Comparison of ENCODE assay signal across 1 cellular context in the genomic region with DNA sequence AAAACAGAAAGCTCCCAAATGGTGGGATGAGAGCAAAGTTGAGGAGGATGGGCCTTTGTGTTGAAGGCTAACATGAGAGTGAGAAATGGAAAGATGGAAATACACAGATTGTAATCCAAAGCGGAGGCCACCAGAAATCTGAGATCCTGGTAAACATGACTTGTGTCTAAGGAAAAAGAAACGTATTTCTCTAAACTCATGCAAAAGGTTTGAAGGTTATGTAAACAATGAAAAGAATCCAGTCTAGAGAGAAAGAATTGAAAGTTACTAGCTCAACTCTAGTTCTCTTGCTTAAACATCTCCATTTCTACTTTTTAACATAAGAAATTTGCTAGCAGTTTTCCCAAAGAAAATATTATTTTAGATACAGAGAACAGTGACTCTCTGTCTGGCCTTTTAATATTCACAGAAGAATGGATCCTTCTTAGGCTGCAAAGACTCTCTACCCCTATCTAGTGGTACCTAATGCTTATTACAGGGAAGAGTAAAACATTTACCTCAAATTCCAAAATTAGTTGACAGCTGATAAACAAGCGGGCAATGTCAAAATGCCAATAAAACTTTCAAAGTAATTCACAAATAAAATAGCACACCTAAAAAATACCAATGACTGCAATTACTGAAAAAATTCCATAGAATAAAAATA.
A peak's percentile ranks its signal among the peaks of the same experiment; 100 is the strongest.
TF ChIP-seq lines count a peak whose summit lies in the region.

No MANE protein-coding gene starts in this region.

TF ChIP-seq in HepG2, 621 proteins besides CTCF, POLR2A, EP300 and RAD21 (continued from another document and continues in another):
- TF ChIP-seq, protein P1, sequence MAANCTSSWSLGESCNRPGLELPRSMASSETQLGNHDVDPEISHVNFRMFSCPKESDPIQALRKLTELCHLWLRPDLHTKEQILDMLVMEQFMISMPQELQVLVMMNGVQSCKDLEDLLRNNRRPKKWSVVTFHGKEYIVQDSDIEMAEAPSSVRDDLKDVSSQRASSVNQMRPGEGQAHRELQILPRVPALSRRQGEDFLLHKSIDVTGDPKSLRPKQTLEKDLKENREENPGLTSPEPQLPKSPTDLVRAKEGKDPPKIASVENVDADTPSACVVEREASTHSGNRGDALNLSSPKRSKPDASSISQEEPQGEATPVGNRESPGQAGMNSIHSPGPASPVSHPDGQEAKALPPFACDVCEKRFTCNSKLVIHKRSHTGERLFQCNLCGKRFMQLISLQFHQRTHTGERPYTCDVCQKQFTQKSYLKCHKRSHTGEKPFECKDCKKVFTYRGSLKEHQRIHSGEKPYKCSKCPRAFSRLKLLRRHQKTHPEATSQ (CRISPR knock-in tag; IDR thresholded peaks at IDR 0.05; ENCODE audit: borderline replicate concordance) = 0 out of 2 replicates have a peak, but pooled peaks have one; percentile 57
- no peak for TF ChIP-seq ZNF510 (CRISPR knock-in tag; IDR thresholded peaks at IDR 0.05; ENCODE audit: low read depth)
- TF ChIP-seq U2AF1 (optimal IDR thresholded peaks at IDR 0.05; ENCODE audit: low read depth, low read length) = no peak
- TF ChIP-seq PHB2 (IDR thresholded peaks at IDR 0.05; ENCODE audit: partially characterized antibody) = no peak
- no peak for TF ChIP-seq AKAP8 (CRISPR knock-in tag; IDR thresholded peaks at IDR 0.05)
- no peak for TF ChIP-seq ZEB1 (IDR thresholded peaks at IDR 0.05; ENCODE audit: insufficient replicate concordance, low read depth)
- TF ChIP-seq ZNF772 (CRISPR knock-in tag; IDR thresholded peaks at IDR 0.05) = no peak
- TF ChIP-seq, protein P2, sequence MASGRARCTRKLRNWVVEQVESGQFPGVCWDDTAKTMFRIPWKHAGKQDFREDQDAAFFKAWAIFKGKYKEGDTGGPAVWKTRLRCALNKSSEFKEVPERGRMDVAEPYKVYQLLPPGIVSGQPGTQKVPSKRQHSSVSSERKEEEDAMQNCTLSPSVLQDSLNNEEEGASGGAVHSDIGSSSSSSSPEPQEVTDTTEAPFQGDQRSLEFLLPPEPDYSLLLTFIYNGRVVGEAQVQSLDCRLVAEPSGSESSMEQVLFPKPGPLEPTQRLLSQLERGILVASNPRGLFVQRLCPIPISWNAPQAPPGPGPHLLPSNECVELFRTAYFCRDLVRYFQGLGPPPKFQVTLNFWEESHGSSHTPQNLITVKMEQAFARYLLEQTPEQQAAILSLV (CRISPR knock-in tag; IDR thresholded peaks at IDR 0.05; ENCODE audit: borderline replicate concordance) = no peak
- TF ChIP-seq ATF6 (CRISPR knock-in tag; conservative IDR thresholded peaks at IDR 0.05) = no peak
- no peak for TF ChIP-seq FOXC1 (CRISPR knock-in tag; IDR thresholded peaks at IDR 0.05; ENCODE audit: borderline replicate concordance)
- TF ChIP-seq HMGXB3 (CRISPR knock-in tag; IDR thresholded peaks at IDR 0.05; ENCODE audit: borderline replicate concordance) = no peak
- TF ChIP-seq, protein P3, sequence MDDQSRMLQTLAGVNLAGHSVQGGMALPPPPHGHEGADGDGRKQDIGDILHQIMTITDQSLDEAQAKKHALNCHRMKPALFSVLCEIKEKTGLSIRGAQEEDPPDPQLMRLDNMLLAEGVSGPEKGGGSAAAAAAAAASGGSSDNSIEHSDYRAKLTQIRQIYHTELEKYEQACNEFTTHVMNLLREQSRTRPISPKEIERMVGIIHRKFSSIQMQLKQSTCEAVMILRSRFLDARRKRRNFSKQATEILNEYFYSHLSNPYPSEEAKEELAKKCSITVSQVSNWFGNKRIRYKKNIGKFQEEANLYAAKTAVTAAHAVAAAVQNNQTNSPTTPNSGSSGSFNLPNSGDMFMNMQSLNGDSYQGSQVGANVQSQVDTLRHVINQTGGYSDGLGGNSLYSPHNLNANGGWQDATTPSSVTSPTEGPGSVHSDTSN (CRISPR knock-in tag; IDR thresholded peaks at IDR 0.05; ENCODE audit: borderline replicate concordance) = no peak
- no peak for TF ChIP-seq KLF13 (CRISPR knock-in tag; IDR thresholded peaks at IDR 0.05)
- TF ChIP-seq SRSF9 (IDR thresholded peaks at IDR 0.05; ENCODE audit: borderline replicate concordance, insufficient read depth, low read depth, low read length, poor library complexity, severe bottlenecking) = no peak
- no peak for TF ChIP-seq ZNF205 (CRISPR knock-in tag; IDR thresholded peaks at IDR 0.05)
- TF ChIP-seq, protein P4, sequence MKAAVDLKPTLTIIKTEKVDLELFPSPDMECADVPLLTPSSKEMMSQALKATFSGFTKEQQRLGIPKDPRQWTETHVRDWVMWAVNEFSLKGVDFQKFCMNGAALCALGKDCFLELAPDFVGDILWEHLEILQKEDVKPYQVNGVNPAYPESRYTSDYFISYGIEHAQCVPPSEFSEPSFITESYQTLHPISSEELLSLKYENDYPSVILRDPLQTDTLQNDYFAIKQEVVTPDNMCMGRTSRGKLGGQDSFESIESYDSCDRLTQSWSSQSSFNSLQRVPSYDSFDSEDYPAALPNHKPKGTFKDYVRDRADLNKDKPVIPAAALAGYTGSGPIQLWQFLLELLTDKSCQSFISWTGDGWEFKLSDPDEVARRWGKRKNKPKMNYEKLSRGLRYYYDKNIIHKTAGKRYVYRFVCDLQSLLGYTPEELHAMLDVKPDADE (CRISPR knock-in tag; IDR thresholded peaks at IDR 0.05) = no peak
- TF ChIP-seq SNRNP70 (IDR thresholded peaks at IDR 0.05; ENCODE audit: low read depth, low read length) = no peak
- TF ChIP-seq, protein P5, sequence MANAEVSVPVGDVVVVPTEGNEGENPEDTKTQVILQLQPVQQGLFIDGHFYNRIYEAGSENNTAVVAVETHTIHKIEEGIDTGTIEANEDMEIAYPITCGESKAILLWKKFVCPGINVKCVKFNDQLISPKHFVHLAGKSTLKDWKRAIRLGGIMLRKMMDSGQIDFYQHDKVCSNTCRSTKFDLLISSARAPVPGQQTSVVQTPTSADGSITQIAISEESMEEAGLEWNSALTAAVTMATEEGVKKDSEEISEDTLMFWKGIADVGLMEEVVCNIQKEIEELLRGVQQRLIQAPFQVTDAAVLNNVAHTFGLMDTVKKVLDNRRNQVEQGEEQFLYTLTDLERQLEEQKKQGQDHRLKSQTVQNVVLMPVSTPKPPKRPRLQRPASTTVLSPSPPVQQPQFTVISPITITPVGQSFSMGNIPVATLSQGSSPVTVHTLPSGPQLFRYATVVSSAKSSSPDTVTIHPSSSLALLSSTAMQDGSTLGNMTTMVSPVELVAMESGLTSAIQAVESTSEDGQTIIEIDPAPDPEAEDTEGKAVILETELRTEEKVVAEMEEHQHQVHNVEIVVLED (CRISPR knock-in tag; IDR thresholded peaks at IDR 0.05; ENCODE audit: borderline replicate concordance) = no peak
- no peak for TF ChIP-seq HDAC1 (CRISPR knock-in tag; IDR thresholded peaks at IDR 0.05)
- peak; percentile 20; the same call in 1 of the 2 replicates for TF ChIP-seq NFKBIZ (CRISPR knock-in tag; IDR thresholded peaks at IDR 0.05)
- peak; percentile 46; the same call in 1 of the 2 replicates for TF ChIP-seq IRF2 (CRISPR knock-in tag; IDR thresholded peaks at IDR 0.05)
- TF ChIP-seq NR2F1 (CRISPR knock-in tag; IDR thresholded peaks at IDR 0.05) = peak in 1 of 2 experiments; percentile 69; a peak in 2 of 4 replicates
- TF ChIP-seq, protein P6, sequence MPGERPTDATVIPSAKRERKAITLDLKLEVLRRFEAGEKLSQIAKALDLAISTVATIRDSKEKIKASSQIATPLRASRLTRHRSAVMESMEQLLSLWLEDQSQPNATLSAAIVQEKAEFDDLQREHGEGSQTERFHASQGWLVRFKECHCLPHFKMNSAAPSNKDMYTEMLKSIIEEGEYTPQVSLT (CRISPR knock-in tag; IDR thresholded peaks at IDR 0.05; ENCODE audit: borderline replicate concordance, low read depth) = no peak
- no peak for TF ChIP-seq ZNF160 (CRISPR knock-in tag; IDR thresholded peaks at IDR 0.05)
- TF ChIP-seq NFE2L1 (CRISPR knock-in tag; IDR thresholded peaks at IDR 0.05; ENCODE audit: borderline replicate concordance) = no peak
- TF ChIP-seq, protein P7, sequence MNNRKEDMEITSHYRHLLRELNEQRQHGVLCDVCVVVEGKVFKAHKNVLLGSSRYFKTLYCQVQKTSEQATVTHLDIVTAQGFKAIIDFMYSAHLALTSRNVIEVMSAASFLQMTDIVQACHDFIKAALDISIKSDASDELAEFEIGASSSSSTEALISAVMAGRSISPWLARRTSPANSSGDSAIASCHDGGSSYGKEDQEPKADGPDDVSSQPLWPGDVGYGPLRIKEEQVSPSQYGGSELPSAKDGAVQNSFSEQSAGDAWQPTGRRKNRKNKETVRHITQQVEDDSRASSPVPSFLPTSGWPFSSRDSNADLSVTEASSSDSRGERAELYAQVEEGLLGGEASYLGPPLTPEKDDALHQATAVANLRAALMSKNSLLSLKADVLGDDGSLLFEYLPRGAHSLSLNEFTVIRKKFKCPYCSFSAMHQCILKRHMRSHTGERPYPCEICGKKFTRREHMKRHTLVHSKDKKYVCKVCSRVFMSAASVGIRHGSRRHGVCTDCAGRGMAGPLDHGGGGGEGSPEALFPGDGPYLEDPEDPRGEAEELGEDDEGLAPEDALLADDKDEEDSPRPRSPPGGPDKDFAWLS (CRISPR knock-in tag; IDR thresholded peaks at IDR 0.05; ENCODE audit: borderline replicate concordance) = no peak
- no peak for TF ChIP-seq ZNF24 (IDR thresholded peaks at IDR 0.05)
- no peak for TF ChIP-seq ZNF740 (CRISPR knock-in tag; IDR thresholded peaks at IDR 0.05)
- no peak for TF ChIP-seq IRX3 (CRISPR knock-in tag; IDR thresholded peaks at IDR 0.05; ENCODE audit: borderline replicate concordance, low read depth)
- TF ChIP-seq KMT2B (CRISPR knock-in tag; IDR thresholded peaks at IDR 0.05) = peak; percentile 46; the same call in 1 of the 2 replicates
- TF ChIP-seq TIGD3 (CRISPR knock-in tag; IDR thresholded peaks at IDR 0.05; ENCODE audit: borderline replicate concordance) = no peak
- TF ChIP-seq ZNF34 (CRISPR knock-in tag; IDR thresholded peaks at IDR 0.05; ENCODE audit: borderline replicate concordance) = no peak
- TF ChIP-seq, protein P8, sequence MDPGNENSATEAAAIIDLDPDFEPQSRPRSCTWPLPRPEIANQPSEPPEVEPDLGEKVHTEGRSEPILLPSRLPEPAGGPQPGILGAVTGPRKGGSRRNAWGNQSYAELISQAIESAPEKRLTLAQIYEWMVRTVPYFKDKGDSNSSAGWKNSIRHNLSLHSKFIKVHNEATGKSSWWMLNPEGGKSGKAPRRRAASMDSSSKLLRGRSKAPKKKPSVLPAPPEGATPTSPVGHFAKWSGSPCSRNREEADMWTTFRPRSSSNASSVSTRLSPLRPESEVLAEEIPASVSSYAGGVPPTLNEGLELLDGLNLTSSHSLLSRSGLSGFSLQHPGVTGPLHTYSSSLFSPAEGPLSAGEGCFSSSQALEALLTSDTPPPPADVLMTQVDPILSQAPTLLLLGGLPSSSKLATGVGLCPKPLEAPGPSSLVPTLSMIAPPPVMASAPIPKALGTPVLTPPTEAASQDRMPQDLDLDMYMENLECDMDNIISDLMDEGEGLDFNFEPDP (CRISPR knock-in tag; conservative IDR thresholded peaks at IDR 0.05) = no peak
- no peak for TF ChIP-seq ZNF12 (CRISPR knock-in tag; IDR thresholded peaks at IDR 0.05)
- no peak for TF ChIP-seq NR2F2 (IDR thresholded peaks at IDR 0.05; ENCODE audit: borderline replicate concordance, low read depth)
- no peak; the same call in 1 of the 2 replicates for TF ChIP-seq ZNF331 (CRISPR knock-in tag; IDR thresholded peaks at IDR 0.05)
- TF ChIP-seq, protein P9, sequence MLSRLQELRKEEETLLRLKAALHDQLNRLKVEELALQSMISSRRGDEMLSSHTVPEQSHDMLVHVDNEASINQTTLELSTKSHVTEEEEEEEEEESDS (CRISPR knock-in tag; IDR thresholded peaks at IDR 0.05; ENCODE audit: borderline replicate concordance) = no peak
- TF ChIP-seq PCBP1 (IDR thresholded peaks at IDR 0.05; ENCODE audit: borderline replicate concordance, low read depth, low read length) = no peak
